ENCODE assay signal across 8 cellular contexts in the genomic region with DNA sequence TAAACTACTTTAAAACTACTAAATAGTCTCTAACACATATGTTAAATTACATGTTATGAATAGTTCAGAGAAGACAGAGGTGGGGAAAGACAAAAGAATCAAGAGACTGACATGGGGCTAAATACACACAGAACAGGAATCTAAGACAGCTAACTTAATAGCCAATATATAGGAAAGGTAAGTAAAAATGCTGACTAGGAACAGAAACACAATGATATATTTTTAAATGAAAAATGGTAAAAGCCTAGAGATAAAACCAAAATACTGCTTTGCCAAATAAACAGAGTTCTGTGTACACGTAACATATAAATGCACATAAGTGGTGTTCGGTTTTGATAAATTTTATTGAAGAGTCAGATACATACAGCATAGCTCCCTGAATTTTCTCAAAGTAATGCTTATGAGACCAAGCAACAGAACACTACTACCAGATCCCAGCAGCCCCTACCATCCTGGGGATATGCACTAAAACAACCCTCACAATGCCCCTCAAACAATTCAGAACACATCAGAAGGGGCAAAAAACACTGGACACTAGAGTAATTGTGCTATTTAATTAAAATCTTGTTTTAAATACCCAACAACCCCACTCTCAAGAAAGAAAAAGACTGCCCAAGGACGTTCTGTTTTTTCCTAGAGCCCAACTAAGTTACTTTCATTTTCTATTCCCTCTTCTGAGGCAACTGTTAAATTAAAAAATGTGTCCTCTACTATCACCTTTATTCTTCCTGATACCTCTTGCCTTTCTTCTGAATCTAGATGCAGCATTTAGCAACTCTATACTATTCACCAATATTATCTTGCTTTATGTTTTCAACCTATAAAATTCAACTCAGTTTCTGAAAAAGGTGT.
A peak's percentile ranks its signal among the peaks of the same experiment; 100 is the strongest.
DNase-seq lines count a peak whose midpoint lies in the region; TF ChIP-seq lines count a peak whose summit lies in the region.

No MANE protein-coding gene starts in this region.

- intact Hi-C loops in activated T-helper 1 cell treated with anti-CD3 and anti-CD28 coated beads, Interleukin-12 subunit alpha, Interleukin-12 subunit beta, Interleukin-2, Interleukin-4 antibody, amounts not matched to agents 30 ng/mL and 10 ng/mL and 1 ng/mL, durations not matched to agents 14 hours and 24 hours and 36 hours (cut with micrococcal nuclease), result loop anchor here (5.0 kb wide), 2 partner anchors 111 to 119 kb away; a partner anchor contains a TSS

- H3K4me1 ChIP-seq in hepatocyte (ENCODE audit: insufficient read depth), result peaks cover 13% of the 10 kb centered on the region

- peak overlapping the region; percentile 22 for H3K27ac ChIP-seq in hepatocyte

- peak overlapping the region; percentile 86 for H3K27ac Mint-ChIP-seq in activated T-helper 1 cell treated with anti-CD3 and anti-CD28 coated beads, Interleukin-12 subunit alpha, Interleukin-12 subunit beta, Interleukin-2, Interleukin-4 antibody, amounts not matched to agents 30 ng/mL and 10 ng/mL and 1 ng/mL, durations not matched to agents 14 hours and 24 hours and 36 hours

- no peaks in the 10 kb centered on the region for H3K36me3 ChIP-seq in hepatocyte (replicated peaks; ENCODE audit: insufficient read depth, low read depth)

- no peaks in the 10 kb centered on the region for H3K27me3 Mint-ChIP-seq in activated T-helper 1 cell treated with anti-CD3 and anti-CD28 coated beads, Interleukin-12 subunit alpha, Interleukin-12 subunit beta, Interleukin-2, Interleukin-4 antibody, amounts not matched to agents 30 ng/mL and 10 ng/mL and 1 ng/mL, durations not matched to agents 14 hours and 24 hours and 36 hours (ENCODE audit: insufficient read depth)

- DNase-seq in HT1080 (ENCODE audit: low read depth) (peak; percentile 9), hepatocyte (ENCODE audit: low spot score) (no peak), superior temporal gyrus (ENCODE audit: extremely low spot score) (peak; percentile 67), A172 (ENCODE audit: low spot score) (no peak), HEK293T (ENCODE audit: extremely low spot score) (no peak), COLO829 (ENCODE audit: low spot score) (no peak), middle frontal gyrus (ENCODE audit: extremely low spot score, low spot score) (no peak)
- no peak for DNase-seq in activated T-helper 1 cell treated with anti-CD3 and anti-CD28 coated beads, Interleukin-12 subunit alpha, Interleukin-12 subunit beta, Interleukin-2, Interleukin-4 antibody, amounts not matched to agents 30 ng/mL and 10 ng/mL and 1 ng/mL, durations not matched to agents 14 hours and 24 hours and 36 hours (ENCODE audit: low spot score)

- H3K79me2 ChIP-seq in hepatocyte, result peaks cover 8% of the 10 kb centered on the region

- H2AFZ ChIP-seq in hepatocyte, result no peak overlapping the region

- WGBS in hepatocyte (ENCODE audit: low lambda C conversion rate, missing lambda C conversion rate), result 80% methylated on average over 3 of the region's 3 CpGs

- H3K9me2 ChIP-seq in hepatocyte (replicated peaks; ENCODE audit: insufficient read depth), result no peaks in the 10 kb centered on the region

- no peaks in the 10 kb centered on the region for H4K20me1 ChIP-seq in hepatocyte (ENCODE audit: insufficient read depth, poor library complexity, severe bottlenecking)

- no peaks in the 10 kb centered on the region for H3K9me3 ChIP-seq in hepatocyte (ENCODE audit: low read depth)

- no peaks in the 10 kb centered on the region for H3K27me3 ChIP-seq in hepatocyte

- peaks cover 2% of the 10 kb centered on the region for H3K9me3 Mint-ChIP-seq in activated T-helper 1 cell treated with anti-CD3 and anti-CD28 coated beads, Interleukin-12 subunit alpha, Interleukin-12 subunit beta, Interleukin-2, Interleukin-4 antibody, amounts not matched to agents 30 ng/mL and 10 ng/mL and 1 ng/mL, durations not matched to agents 14 hours and 24 hours and 36 hours

- no peak for TF ChIP-seq CTCF in hepatocyte (IDR thresholded peaks at IDR 0.05; ENCODE audit: poor library complexity)

- H3K4me3 Mint-ChIP-seq in activated T-helper 1 cell treated with anti-CD3 and anti-CD28 coated beads, Interleukin-12 subunit alpha, Interleukin-12 subunit beta, Interleukin-2, Interleukin-4 antibody, amounts not matched to agents 30 ng/mL and 10 ng/mL and 1 ng/mL, durations not matched to agents 14 hours and 24 hours and 36 hours, result peak overlapping the region; percentile 80

- peaks cover 43% of the 10 kb centered on the region for H3K36me3 Mint-ChIP-seq in activated T-helper 1 cell treated with anti-CD3 and anti-CD28 coated beads, Interleukin-12 subunit alpha, Interleukin-12 subunit beta, Interleukin-2, Interleukin-4 antibody, amounts not matched to agents 30 ng/mL and 10 ng/mL and 1 ng/mL, durations not matched to agents 14 hours and 24 hours and 36 hours (ENCODE audit: low read depth)

- no peak overlapping the region for H3K4me3 ChIP-seq in hepatocyte

- H3K4me1 Mint-ChIP-seq in activated T-helper 1 cell treated with anti-CD3 and anti-CD28 coated beads, Interleukin-12 subunit alpha, Interleukin-12 subunit beta, Interleukin-2, Interleukin-4 antibody, amounts not matched to agents 30 ng/mL and 10 ng/mL and 1 ng/mL, durations not matched to agents 14 hours and 24 hours and 36 hours (ENCODE audit: low read depth), result peaks cover 55% of the 10 kb centered on the region

- POLR2A ChIA-PET in HEK293T (lab: Yijun Ruan, JAX), result no interaction called here

- peak overlapping the region; percentile 70 for H3K4me2 ChIP-seq in hepatocyte

- CTCF ChIA-PET in HEK293T (lab: Yijun Ruan, JAX), result no interaction called here

TF ChIP-seq in HEK293T, 16 proteins besides CTCF, POLR2A, EP300 and RAD21:
- no peak for TF ChIP-seq ELF4 (IDR thresholded peaks at IDR 0.05)
- TF ChIP-seq CTBP1 (IDR thresholded peaks at IDR 0.05; ENCODE audit: borderline replicate concordance), result no peak
- TF ChIP-seq TARDBP (IDR thresholded peaks at IDR 0.05), result no peak
- TF ChIP-seq FOXA1 (IDR thresholded peaks at IDR 0.05), result no peak
- TF ChIP-seq BHLHE40 (IDR thresholded peaks at IDR 0.05; ENCODE audit: borderline replicate concordance), result no peak
- TF ChIP-seq FOXM1 (IDR thresholded peaks at IDR 0.05; ENCODE audit: borderline replicate concordance), result no peak

Comparison
In these comparisons a context has a peak if more than half of its experiments do, and no peak if none do; other contexts are left out.
1. DNase-seq: peak in HT1080 (single experiment) and superior temporal gyrus (single experiment); none in activated T-helper 1 cell treated with anti-CD3 and anti-CD28 coated beads, Interleukin-12 subunit alpha, Interleukin-12 subunit beta, Interleukin-2, Interleukin-4 antibody, amounts not matched to agents 30 ng/mL and 10 ng/mL and 1 ng/mL, durations not matched to agents 14 hours and 24 hours and 36 hours (single experiment), hepatocyte (single experiment), A172 (single experiment), HEK293T (single experiment), COLO829 (single experiment) and middle frontal gyrus (single experiment).